Comparison of ENCODE assay signal across 16 cellular contexts in genomic region chr11:74012072-74012809, GRCh38. TPM values are rescaled to one million over a fixed set of nuclear protein-coding genes. Genes with fewer than 3 reads are reported as not detected.
DNase-seq lines count a peak whose midpoint lies in the region; ATAC-seq and TF ChIP-seq lines count a peak whose summit lies in the region.
"Had no signal": no experiment of that assay in that cellular context is flagged by ENCODE, and none has a peak within 500 bp of the region (broad histone marks: within the 10 kb centered on the region; RNA-seq: fewer than 3 reads in every experiment).

No MANE protein-coding gene starts in this region.

- H3K9me3 Mint-ChIP-seq in activated CD4-positive, alpha-beta memory T cell treated with anti-CD3 and anti-CD28 coated beads, Interleukin-2, amount 10 ng/mL, durations not matched to agents 7 days and 5 days: no peaks in the 10 kb centered on the region
- H3K9me3 Mint-ChIP-seq in central memory CD8-positive, alpha-beta T cell: no peaks in the 10 kb centered on the region
- H3K9me3 Mint-ChIP-seq: neural crest cell had no signal

- CTCF ChIA-PET in activated CD4-positive, alpha-beta memory T cell treated with anti-CD3 and anti-CD28 coated beads, Interleukin-2, amount 10 ng/mL, durations not matched to agents 7 days and 5 days (lab: Charles Lee): interaction anchor here (0.7 kb wide), 1 partner anchor 18 kb away, joined by 3 read pairs; no protein-coding TSS in a partner anchor

- peak overlapping the region; percentile 86 for H3K27ac Mint-ChIP-seq in activated CD4-positive, alpha-beta memory T cell treated with anti-CD3 and anti-CD28 coated beads, Interleukin-2, amount 10 ng/mL, durations not matched to agents 7 days and 5 days
- H3K27ac Mint-ChIP-seq in central memory CD8-positive, alpha-beta T cell (ENCODE audit: low read depth): peak overlapping the region; percentile 96

- no peak overlapping the region for H3K27ac ChIP-seq in ovary
- no peak overlapping the region for H3K27ac ChIP-seq in right lobe of liver
- H3K27ac ChIP-seq: uterus had no signal

- POLR2A ChIA-PET in activated CD4-positive, alpha-beta memory T cell treated with anti-CD3 and anti-CD28 coated beads, Interleukin-2, amount 10 ng/mL, durations not matched to agents 7 days and 5 days (lab: Charles Lee): interaction anchor here (0.6 to 7.0 kb wide), 13 partner anchors 8 to 225 kb away, joined by 3 to 84 read pairs (median 4); partner anchors contain the start of genes MRPL48 and UCP2

- no peak for TF ChIP-seq EP300 in ovary (IDR thresholded peaks at IDR 0.05)

- no peak for ATAC-seq in central memory CD8-positive, alpha-beta T cell (replicated peaks; ENCODE audit: extremely low read depth, poor library complexity, severe bottlenecking)
- ATAC-seq in HG02759 (IDR thresholded peaks at IDR 0.05; ENCODE audit: unreplicated experiment): no peak
- no peak for ATAC-seq in right lobe of liver
- ATAC-seq: HCT116 had no signal

- intact Hi-C loops in ovary (cut with DNase I): no loop called here
- intact Hi-C loops in right lobe of liver (cut with DNase I): no loop called here

- H3K9me3 ChIP-seq in ovary: no peaks in the 10 kb centered on the region
- H3K9me3 ChIP-seq in right lobe of liver: no peaks in the 10 kb centered on the region
- H3K9me3 ChIP-seq: uterus had no signal

- peaks cover 89% of the 10 kb centered on the region for H3K4me1 Mint-ChIP-seq in activated CD4-positive, alpha-beta memory T cell treated with anti-CD3 and anti-CD28 coated beads, Interleukin-2, amount 10 ng/mL, durations not matched to agents 7 days and 5 days
- peaks cover 66% of the 10 kb centered on the region for H3K4me1 Mint-ChIP-seq in central memory CD8-positive, alpha-beta T cell

- H3K4me1 ChIP-seq in ovary (ENCODE audit: insufficient read depth): no peaks in the 10 kb centered on the region
- no peaks in the 10 kb centered on the region for H3K4me1 ChIP-seq in right lobe of liver
- H3K4me1 ChIP-seq: uterus had no signal

- H3K27me3 ChIP-seq in ovary (no peaks in the 10 kb centered on the region), right lobe of liver (no peaks in the 10 kb centered on the region)
- H3K27me3 ChIP-seq: uterus had no signal

- no peaks in the 10 kb centered on the region for H3K27me3 Mint-ChIP-seq in activated CD4-positive, alpha-beta memory T cell treated with anti-CD3 and anti-CD28 coated beads, Interleukin-2, amount 10 ng/mL, durations not matched to agents 7 days and 5 days
- no peaks in the 10 kb centered on the region for H3K27me3 Mint-ChIP-seq in central memory CD8-positive, alpha-beta T cell

- TF ChIP-seq CTCF in ovary (IDR thresholded peaks at IDR 0.05): no peak
- TF ChIP-seq CTCF in right lobe of liver (IDR thresholded peaks at IDR 0.05): no peak

- TF ChIP-seq POLR2A in ovary (IDR thresholded peaks at IDR 0.05): no peak
- no peak for TF ChIP-seq POLR2A in right lobe of liver (IDR thresholded peaks at IDR 0.05)

- WGBS in ovary, 3 donors: 90 to 93% (median 93%) methylated on average over 14 of the region's 14 CpGs
- 90% methylated on average over 11 of the region's 14 CpGs for WGBS in right lobe of liver (ENCODE audit: insufficient coverage, low coverage, low lambda C conversion rate, missing lambda C conversion rate)

- H3K36me3 ChIP-seq in ovary (no peaks in the 10 kb centered on the region), right lobe of liver (no peaks in the 10 kb centered on the region)
- H3K36me3 ChIP-seq: uterus had no signal

- DNase-seq in activated CD8-positive, alpha-beta memory T cell treated with anti-CD3 and anti-CD28 coated beads for 24 hours: peak; percentile 54
- DNase-seq in activated CD8-positive, alpha-beta memory T cell treated with anti-CD3 and anti-CD28 coated beads, Interleukin-2, amount 50 U/mL, for 4 hours: no peak
- no peak for DNase-seq in activated CD4-positive, alpha-beta memory T cell treated with anti-CD3 and anti-CD28 coated beads, Interleukin-2, amount 10 ng/mL, durations not matched to agents 7 days and 5 days
- DNase-seq in central memory CD8-positive, alpha-beta T cell (ENCODE audit: low spot score in 2 of 2): no peak
- DNase-seq in stimulated activated CD8-positive, alpha-beta memory T cell treated with anti-CD3 and anti-CD28 coated beads, Interleukin-4, amount 100 ng/mL, for 48 hours: peak; percentile 28
- no peak for DNase-seq in ovary
- no peak for DNase-seq in right lobe of liver
- DNase-seq: COR-L47, EL, Karpas-422, mesendoderm, NCI-H2171 treated with DMSO at 0.1 percent for 48 hours, uterus had no signal

- peaks cover 39% of the 10 kb centered on the region for H3K36me3 Mint-ChIP-seq in activated CD4-positive, alpha-beta memory T cell treated with anti-CD3 and anti-CD28 coated beads, Interleukin-2, amount 10 ng/mL, durations not matched to agents 7 days and 5 days (ENCODE audit: low read depth)
- peaks cover 14% of the 10 kb centered on the region for H3K36me3 Mint-ChIP-seq in central memory CD8-positive, alpha-beta T cell (ENCODE audit: insufficient read depth)

- H3K4me3 Mint-ChIP-seq in activated CD4-positive, alpha-beta memory T cell treated with anti-CD3 and anti-CD28 coated beads, Interleukin-2, amount 10 ng/mL, durations not matched to agents 7 days and 5 days: no peak overlapping the region
- peak overlapping the region; percentile 58 for H3K4me3 Mint-ChIP-seq in central memory CD8-positive, alpha-beta T cell
- H3K4me3 Mint-ChIP-seq: neural crest cell had no signal

- no peak overlapping the region for H3K4me3 ChIP-seq in ovary
- H3K4me3 ChIP-seq in right lobe of liver: no peak overlapping the region
- H3K4me3 ChIP-seq: uterus had no signal

RNA-seq across cellular contexts. Expression of gene UCP3, which starts 3.4 kb away (rescaled TPM):
- total RNA-seq in activated CD4-positive, alpha-beta memory T cell treated with anti-CD3 and anti-CD28 coated beads, Interleukin-2, amount 10 ng/mL, durations not matched to agents 7 days and 5 days: 1 to 10 TPM; 1.8 to 2.4 TPM
- total RNA-seq in ovary (1 to 10 TPM in 5 of 7 donors, under 1 TPM in 2; 0.72 to 2.2 (median 1.2) TPM), right lobe of liver (1 to 10 TPM in 2 of 6 experiments, under 1 TPM in 4; 0.20 to 1.5 (median 0.42) TPM)
- under 1 TPM; 0.70 to 0.84 TPM for polyA plus RNA-seq in ovary

RNA-seq across cellular contexts. Expression of gene UCP2, which starts 29.6 kb away (rescaled TPM):
- 100 to 1,000 TPM; 400 to 407 TPM for total RNA-seq in activated CD4-positive, alpha-beta memory T cell treated with anti-CD3 and anti-CD28 coated beads, Interleukin-2, amount 10 ng/mL, durations not matched to agents 7 days and 5 days
- 10 to 100 TPM in 5 of 7 donors, 1 to 10 TPM in 2; 3.7 to 86.9 (median 16.5) TPM for total RNA-seq in ovary
- 10 to 100 TPM in 1 of 2 donors, 1 to 10 TPM in 1; 4.9 to 31.5 TPM for polyA plus RNA-seq in ovary
- total RNA-seq in right lobe of liver: 10 to 100 TPM in 1 of 6 experiments, 1 to 10 TPM in 5; 5.2 to 41.3 (median 8.7) TPM

Comparison
In these comparisons a context has a peak if more than half of its experiments do, and no peak if none do; other contexts are left out.
1. DNase-seq: peak in activated CD8-positive, alpha-beta memory T cell treated with anti-CD3 and anti-CD28 coated beads for 24 hours (single experiment) and stimulated activated CD8-positive, alpha-beta memory T cell treated with anti-CD3 and anti-CD28 coated beads, Interleukin-4, amount 100 ng/mL, for 48 hours (single experiment); none in activated CD8-positive, alpha-beta memory T cell treated with anti-CD3 and anti-CD28 coated beads, Interleukin-2, amount 50 U/mL, for 4 hours (single experiment), activated CD4-positive, alpha-beta memory T cell treated with anti-CD3 and anti-CD28 coated beads, Interleukin-2, amount 10 ng/mL, durations not matched to agents 7 days and 5 days (single experiment), central memory CD8-positive, alpha-beta T cell (0 of 2), ovary (0 of 5) and right lobe of liver (0 of 3).
2. RNA of gene UCP2, which starts 29.6 kb away (total RNA-seq): 400 to 407 TPM in activated CD4-positive, alpha-beta memory T cell treated with anti-CD3 and anti-CD28 coated beads, Interleukin-2, amount 10 ng/mL, durations not matched to agents 7 days and 5 days; 3.7 to 86.9 TPM in ovary and 5.2 to 41.3 TPM in right lobe of liver; every median in the first group is over 4 times any median in the second.